ENCODE assay signal across 33 cellular contexts in the genomic region with DNA sequence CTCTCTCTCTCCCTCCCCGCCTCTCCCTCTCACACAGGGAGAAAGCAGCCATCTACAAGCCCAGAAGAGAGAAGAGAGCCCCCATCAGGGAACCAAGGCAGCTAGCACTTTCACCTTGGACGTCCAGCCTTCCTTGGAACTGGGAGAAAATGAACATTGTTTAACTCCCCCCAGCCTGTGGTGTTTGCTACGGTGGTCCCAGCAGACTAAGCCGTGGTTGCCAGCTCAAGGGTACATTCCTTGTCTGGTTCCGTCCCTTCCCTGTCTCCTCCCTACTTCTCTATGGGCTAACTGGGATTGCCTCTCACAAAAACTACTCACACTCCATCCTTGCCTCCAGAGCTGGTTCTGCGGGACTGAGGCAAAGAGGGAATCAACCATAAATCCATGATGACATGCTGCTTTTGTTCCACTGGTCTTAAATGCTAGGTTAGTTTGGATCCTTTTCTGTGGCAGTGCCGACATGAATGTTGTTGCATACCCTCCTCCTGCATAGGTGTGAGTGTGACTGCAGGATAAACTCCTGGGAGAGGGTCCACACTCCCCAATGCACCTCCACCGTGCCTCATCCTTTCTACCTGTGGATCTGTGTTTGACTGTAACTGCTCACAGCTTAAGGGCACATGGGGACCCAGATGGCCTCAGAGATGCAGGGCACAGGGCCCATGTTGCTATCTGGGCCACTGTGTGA. TPM values are rescaled to one million over a fixed set of nuclear protein-coding genes. Genes with fewer than 3 reads are reported as not detected.
DNase-seq lines count a peak whose midpoint lies in the region; FAIRE-seq and TF ChIP-seq lines count a peak whose summit lies in the region.
"Had no signal": no experiment of that assay in that cellular context is flagged by ENCODE, and none has a peak within 500 bp of the region (broad histone marks: within the 10 kb centered on the region; RNA-seq: fewer than 3 reads in every experiment).

No MANE protein-coding gene starts in this region.

- intact Hi-C loops in kidney (cut with DNase I) = no loop called here

- no peak for FAIRE-seq in kidney (lab: Jason Lieb, UNC)
- FAIRE-seq: GM12891, islet of Langerhans had no signal

- H2AFZ ChIP-seq in Loucy (ENCODE audit: low read length) = 0 out of 2 replicates have a peak overlapping the region, but pooled peaks have one; percentile 11

- H3K9me2 ChIP-seq in Loucy (replicated peaks; ENCODE audit: low read depth, low read length) = no peaks in the 10 kb centered on the region

- no peak overlapping the region for H3K27ac ChIP-seq in kidney (ENCODE audit: low read depth in 2 of 2, low read length in 2 of 2)
- H3K27ac ChIP-seq: ascending aorta, BLaER1, cardiac muscle cell, psoas muscle, sigmoid colon, thyroid gland had no signal

- H3K4me3 ChIP-seq in Loucy (ENCODE audit: low read length, poor library complexity, severe bottlenecking) = no peak overlapping the region
- H3K4me3 ChIP-seq in kidney (ENCODE audit: low read length in 2 of 2) = no peak overlapping the region
- H3K4me3 ChIP-seq: ascending aorta, BLaER1, cardiac muscle cell, HAP-1, psoas muscle, sigmoid colon, thyroid gland had no signal

- peak; percentile 37 for DNase-seq in activated effector memory CD4-positive, alpha-beta T cell treated with anti-CD3 and anti-CD28 coated beads, Interleukin-2, amount 50 U/mL, for 16 hours
- no peak for DNase-seq in activated effector memory CD4-positive, alpha-beta T cell treated with Interleukin-2 at 50 U/mL for 16 hours
- peak; percentile 36 for DNase-seq in ecto neural progenitor cell (ENCODE audit: low spot score)
- peak; percentile 3 for DNase-seq in stimulated activated CD8-positive, alpha-beta memory T cell treated with anti-CD3 and anti-CD28 coated beads, Interleukin-4, amount 100 ng/mL, for 48 hours
- no peak for DNase-seq in HuH-7 (ENCODE audit: low spot score)
- no peak for DNase-seq in C1 segment of cervical spinal cord (lab: John Stamatoyannopoulos, UW)
- no peak for DNase-seq in kidney
- DNase-seq: ACHN; activated CD4-positive, alpha-beta T cell treated with anti-CD3 and anti-CD28 coated beads for 36 hours; activated naive CD8-positive, alpha-beta T cell treated with anti-CD3 and anti-CD28 coated beads for 36 hours; cortex of kidney; DMS53; NCI-H2029; NCI-H526; PC-3; stimulated activated CD4-positive, alpha-beta T cell treated with anti-CD3 and anti-CD28 coated beads, Interleukin-12 subunit alpha, Interleukin-12 subunit beta, amount 100 ng/mL, for 4 hours; stimulated activated CD4-positive, alpha-beta T cell treated with anti-CD3 and anti-CD28 coated beads, Interleukin-2, amount 100 ng/mL, for 48 hours; thyroid gland had no signal

- no peak overlapping the region for H3K4me2 ChIP-seq in Loucy (ENCODE audit: low read depth, low read length, poor library complexity, severe bottlenecking)
- H3K4me2 ChIP-seq: BLaER1 had no signal

- no peaks in the 10 kb centered on the region for H4K20me1 ChIP-seq in Loucy (ENCODE audit: insufficient read depth, low read length, poor library complexity, severe bottlenecking)
- H4K20me1 ChIP-seq: BLaER1 had no signal

- no peaks in the 10 kb centered on the region for H3K27me3 ChIP-seq in Loucy (ENCODE audit: insufficient read depth, low read length, poor library complexity, severe bottlenecking)
- H3K27me3 ChIP-seq: BLaER1, cardiac muscle cell had no signal

- no peaks in the 10 kb centered on the region for H3K79me2 ChIP-seq in Loucy (ENCODE audit: insufficient read depth, low read length)

- H3K4me1 ChIP-seq in Loucy (ENCODE audit: insufficient read depth, low read length, poor library complexity, severe bottlenecking) (peaks cover 51% of the 10 kb centered on the region), kidney (ENCODE audit: control insufficient read depth in 1 of 2, insufficient read depth in 1 of 2, low read depth in 1 of 2, low read length in 2 of 2) (no peaks in the 10 kb centered on the region)
- H3K4me1 ChIP-seq: ascending aorta, HAP-1, psoas muscle, thyroid gland had no signal

- TF ChIP-seq CTCF in Loucy (conservative IDR thresholded peaks at IDR 0.05; ENCODE audit: low read length) (no peak), kidney (IDR thresholded peaks at IDR 0.05; ENCODE audit: borderline replicate concordance, extremely low read depth, insufficient read depth) (no peak)

- H3K36me3 ChIP-seq in Loucy (ENCODE audit: insufficient read depth, low read length) (no peaks in the 10 kb centered on the region), kidney (ENCODE audit: control insufficient read depth in 1 of 2, insufficient read depth in 2 of 2, low read length in 2 of 2) (no peaks in the 10 kb centered on the region)
- H3K36me3 ChIP-seq: ascending aorta, BLaER1, cardiac muscle cell, HAP-1, sigmoid colon, thyroid gland had no signal

- H3K9ac ChIP-seq in Loucy (ENCODE audit: low read depth, low read length, poor library complexity, severe bottlenecking) (no peak overlapping the region), kidney (ENCODE audit: low read length in 2 of 2) (no peak overlapping the region)
- H3K9ac ChIP-seq: BLaER1 had no signal

- no peaks in the 10 kb centered on the region for H3F3A ChIP-seq in Loucy (ENCODE audit: low read depth)

- H3K9me3 ChIP-seq in Loucy (ENCODE audit: insufficient read depth, low read depth, low read length) = no peaks in the 10 kb centered on the region
- no peaks in the 10 kb centered on the region for H3K9me3 ChIP-seq in kidney (ENCODE audit: control insufficient read depth in 1 of 2, low read length in 2 of 2)
- H3K9me3 ChIP-seq: ascending aorta, HAP-1, psoas muscle, sigmoid colon, thyroid gland had no signal

RNA-seq across cellular contexts. Expression of a gene that starts 12.0 kb away (rescaled TPM):
- total RNA-seq in kidney = not detected
- not detected for polyA plus RNA-seq in kidney (ENCODE audit: insufficient read depth, low read depth, low replicate concordance)
- total RNA-seq: activated CD4-positive, alpha-beta T cell treated with anti-CD3 and anti-CD28 coated beads for 36 hours; activated CD8-positive, alpha-beta memory T cell treated with anti-CD3 and anti-CD28 coated beads for 36 hours; activated naive CD8-positive, alpha-beta T cell treated with anti-CD3 and anti-CD28 coated beads for 36 hours; activated T-helper 17 cell treated with anti-CD3 and anti-CD28 coated beads, Interleukin-2, amount 50 U/mL, for 72 hours; ascending aorta; cardiac muscle cell; liver; naive thymus-derived CD4-positive, alpha-beta T cell; PC-3; Right ventricle myocardium inferior; thyroid gland had no signal
- polyA plus RNA-seq: cardiac muscle cell; esophagus; liver; naive thymus-derived CD4-positive, alpha-beta T cell; psoas muscle; sigmoid colon had no signal

RNA-seq across cellular contexts. Expression of a gene that starts 22.7 kb away (rescaled TPM):
- 3.3 TPM for total RNA-seq in kidney
- 7.0 TPM for polyA plus RNA-seq in kidney (ENCODE audit: insufficient read depth, low read depth, low replicate concordance)
- total RNA-seq: activated CD4-positive, alpha-beta T cell treated with anti-CD3 and anti-CD28 coated beads for 36 hours; activated CD8-positive, alpha-beta memory T cell treated with anti-CD3 and anti-CD28 coated beads for 36 hours; activated naive CD8-positive, alpha-beta T cell treated with anti-CD3 and anti-CD28 coated beads for 36 hours; activated T-helper 17 cell treated with anti-CD3 and anti-CD28 coated beads, Interleukin-2, amount 50 U/mL, for 72 hours; ascending aorta; PC-3 had no signal
- polyA plus RNA-seq: naive thymus-derived CD4-positive, alpha-beta T cell had no signal

RNA-seq across cellular contexts. Expression of a gene that starts 29.1 kb away (rescaled TPM):
- not detected for total RNA-seq in kidney
- not detected for polyA plus RNA-seq in kidney (ENCODE audit: insufficient read depth, low read depth, low replicate concordance)
- total RNA-seq: activated CD4-positive, alpha-beta T cell treated with anti-CD3 and anti-CD28 coated beads for 36 hours; activated CD8-positive, alpha-beta memory T cell treated with anti-CD3 and anti-CD28 coated beads for 36 hours; activated naive CD8-positive, alpha-beta T cell treated with anti-CD3 and anti-CD28 coated beads for 36 hours; activated T-helper 17 cell treated with anti-CD3 and anti-CD28 coated beads, Interleukin-2, amount 50 U/mL, for 72 hours; ascending aorta; cardiac muscle cell; naive thymus-derived CD4-positive, alpha-beta T cell; PC-3; Right ventricle myocardium inferior; sigmoid colon; thyroid gland had no signal
- polyA plus RNA-seq: cardiac muscle cell; esophagus; naive thymus-derived CD4-positive, alpha-beta T cell had no signal

Comparison
In these comparisons a context has a peak if more than half of its experiments do, and no peak if none do; other contexts are left out.
1. DNase-seq: peak in activated effector memory CD4-positive, alpha-beta T cell treated with anti-CD3 and anti-CD28 coated beads, Interleukin-2, amount 50 U/mL, for 16 hours (single experiment), ecto neural progenitor cell (single experiment) and stimulated activated CD8-positive, alpha-beta memory T cell treated with anti-CD3 and anti-CD28 coated beads, Interleukin-4, amount 100 ng/mL, for 48 hours (single experiment); none in activated effector memory CD4-positive, alpha-beta T cell treated with Interleukin-2 at 50 U/mL for 16 hours (single experiment), HuH-7 (single experiment), C1 segment of cervical spinal cord (0 of 14) and kidney (single experiment).